In genomic region chr14:39469094-39469710, GRCh38 we compare ENCODE assay signal across 9 cellular contexts. TPM values are rescaled to one million over a fixed set of nuclear protein-coding genes. Genes with fewer than 3 reads are reported as not detected.
DNase-seq lines count a peak whose midpoint lies in the region; ATAC-seq and TF ChIP-seq lines count a peak whose summit lies in the region.
"Had no signal": no experiment of that assay in that cellular context is flagged by ENCODE, and none has a peak within 500 bp of the region (broad histone marks: within the 10 kb centered on the region; RNA-seq: fewer than 3 reads in every experiment).

No MANE protein-coding gene starts in this region.

- no peaks in the 10 kb centered on the region for H3K36me3 ChIP-seq in uterus

- H3K4me3 ChIP-seq in uterus = no peak overlapping the region

- H3K27ac ChIP-seq in uterus = no peak overlapping the region
- H3K27ac ChIP-seq: 22Rv1 had no signal

- intact Hi-C loops in uterus (cut with DNase I; ENCODE audit: low total_unique reads) = no loop called here

- peak; percentile 48 for DNase-seq in DMS 273 (lab: John Stamatoyannopoulos, UW; ENCODE audit: unreplicated experiment)
- no peak for DNase-seq in DMS 273 treated with DMSO at 0.1 percent for 48 hours (lab: John Stamatoyannopoulos, UW)
- DNase-seq in activated CD4-positive, alpha-beta T cell treated with anti-CD3 and anti-CD28 coated beads, Interleukin-2, amount 50 U/mL, for 1 hour = peak; percentile 6
- DNase-seq in left kidney (ENCODE audit: low read depth, low spot score) = peak; percentile 53
- no peak for DNase-seq in NCI-H2107 treated with DMSO at 0.1 percent for 48 hours (lab: John Stamatoyannopoulos, UW; ENCODE audit: unreplicated experiment)
- DNase-seq in uterus = no peak

- no peaks in the 10 kb centered on the region for H3K27me3 ChIP-seq in uterus

- no peak for TF ChIP-seq POLR2A in uterus (IDR thresholded peaks at IDR 0.05)

- ATAC-seq in GM19468 (IDR thresholded peaks at IDR 0.05; ENCODE audit: extremely low read depth, unreplicated experiment) (peak; percentile 93), HG03432 (IDR thresholded peaks at IDR 0.05; ENCODE audit: unreplicated experiment) (peak; percentile 98)

- no peaks in the 10 kb centered on the region for H3K4me1 ChIP-seq in uterus

- H3K9me3 ChIP-seq in uterus = no peaks in the 10 kb centered on the region

- peak in 1 of 4 experiments; percentile 6 for TF ChIP-seq CTCF in uterus (IDR thresholded peaks at IDR 0.05)

RNA-seq across cellular contexts. Expression of gene FBXO33, which starts 37.0 kb away (rescaled TPM):
- 10 to 100 TPM; 12.1 to 27.2 (median 20.8) TPM for total RNA-seq in uterus

Comparison
In these comparisons a context has a peak if more than half of its experiments do, and no peak if none do; other contexts are left out.
1. DNase-seq: peak in DMS 273 (single experiment), activated CD4-positive, alpha-beta T cell treated with anti-CD3 and anti-CD28 coated beads, Interleukin-2, amount 50 U/mL, for 1 hour (single experiment) and left kidney (single experiment); none in DMS 273 treated with DMSO at 0.1 percent for 48 hours (single experiment), NCI-H2107 treated with DMSO at 0.1 percent for 48 hours (single experiment) and uterus (0 of 2).